In the genomic region with DNA sequence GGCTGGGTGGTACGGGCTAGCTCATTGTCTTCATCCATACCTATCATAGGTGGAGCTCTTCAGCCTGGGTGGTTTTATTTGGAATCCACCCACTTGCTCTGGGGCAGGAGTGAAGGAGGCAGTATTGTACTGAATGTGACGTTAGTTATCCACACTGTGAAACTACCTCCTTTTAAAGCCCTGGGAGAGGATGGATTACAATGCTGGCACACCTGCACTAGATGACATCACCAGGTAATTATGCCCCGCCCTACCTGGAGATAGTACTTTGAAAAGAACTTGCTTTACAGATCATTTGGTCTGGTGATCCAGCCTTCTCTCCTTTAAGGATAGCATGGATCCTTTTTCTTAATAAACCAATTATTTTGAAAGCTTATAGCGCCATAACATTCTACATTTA, we compare ENCODE assay signal across 1 cellular context.
TF ChIP-seq lines count a peak whose summit lies in the region.

No MANE protein-coding gene starts in this region.

TF ChIP-seq in HepG2, 621 proteins besides CTCF, POLR2A, EP300 and RAD21 (continued from another document):
- TF ChIP-seq, protein P1, sequence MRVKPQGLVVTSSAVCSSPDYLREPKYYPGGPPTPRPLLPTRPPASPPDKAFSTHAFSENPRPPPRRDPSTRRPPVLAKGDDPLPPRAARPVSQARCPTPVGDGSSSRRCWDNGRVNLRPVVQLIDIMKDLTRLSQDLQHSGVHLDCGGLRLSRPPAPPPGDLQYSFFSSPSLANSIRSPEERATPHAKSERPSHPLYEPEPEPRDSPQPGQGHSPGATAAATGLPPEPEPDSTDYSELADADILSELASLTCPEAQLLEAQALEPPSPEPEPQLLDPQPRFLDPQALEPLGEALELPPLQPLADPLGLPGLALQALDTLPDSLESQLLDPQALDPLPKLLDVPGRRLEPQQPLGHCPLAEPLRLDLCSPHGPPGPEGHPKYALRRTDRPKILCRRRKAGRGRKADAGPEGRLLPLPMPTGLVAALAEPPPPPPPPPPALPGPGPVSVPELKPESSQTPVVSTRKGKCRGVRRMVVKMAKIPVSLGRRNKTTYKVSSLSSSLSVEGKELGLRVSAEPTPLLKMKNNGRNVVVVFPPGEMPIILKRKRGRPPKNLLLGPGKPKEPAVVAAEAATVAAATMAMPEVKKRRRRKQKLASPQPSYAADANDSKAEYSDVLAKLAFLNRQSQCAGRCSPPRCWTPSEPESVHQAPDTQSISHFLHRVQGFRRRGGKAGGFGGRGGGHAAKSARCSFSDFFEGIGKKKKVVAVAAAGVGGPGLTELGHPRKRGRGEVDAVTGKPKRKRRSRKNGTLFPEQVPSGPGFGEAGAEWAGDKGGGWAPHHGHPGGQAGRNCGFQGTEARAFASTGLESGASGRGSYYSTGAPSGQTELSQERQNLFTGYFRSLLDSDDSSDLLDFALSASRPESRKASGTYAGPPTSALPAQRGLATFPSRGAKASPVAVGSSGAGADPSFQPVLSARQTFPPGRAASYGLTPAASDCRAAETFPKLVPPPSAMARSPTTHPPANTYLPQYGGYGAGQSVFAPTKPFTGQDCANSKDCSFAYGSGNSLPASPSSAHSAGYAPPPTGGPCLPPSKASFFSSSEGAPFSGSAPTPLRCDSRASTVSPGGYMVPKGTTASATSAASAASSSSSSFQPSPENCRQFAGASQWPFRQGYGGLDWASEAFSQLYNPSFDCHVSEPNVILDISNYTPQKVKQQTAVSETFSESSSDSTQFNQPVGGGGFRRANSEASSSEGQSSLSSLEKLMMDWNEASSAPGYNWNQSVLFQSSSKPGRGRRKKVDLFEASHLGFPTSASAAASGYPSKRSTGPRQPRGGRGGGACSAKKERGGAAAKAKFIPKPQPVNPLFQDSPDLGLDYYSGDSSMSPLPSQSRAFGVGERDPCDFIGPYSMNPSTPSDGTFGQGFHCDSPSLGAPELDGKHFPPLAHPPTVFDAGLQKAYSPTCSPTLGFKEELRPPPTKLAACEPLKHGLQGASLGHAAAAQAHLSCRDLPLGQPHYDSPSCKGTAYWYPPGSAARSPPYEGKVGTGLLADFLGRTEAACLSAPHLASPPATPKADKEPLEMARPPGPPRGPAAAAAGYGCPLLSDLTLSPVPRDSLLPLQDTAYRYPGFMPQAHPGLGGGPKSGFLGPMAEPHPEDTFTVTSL (CRISPR knock-in tag; IDR thresholded peaks at IDR 0.05; ENCODE audit: borderline replicate concordance): no peak
- TF ChIP-seq FIP1L1 (IDR thresholded peaks at IDR 0.05; ENCODE audit: borderline replicate concordance, insufficient read depth, low read depth, low read length): no peak
TF ChIP-seq in HepG2: peak in this region for 0.
